In genomic region chr22:21917206-21917958, GRCh38 we compare ENCODE assay signal across 13 cellular contexts. TPM values are rescaled to one million over a fixed set of nuclear protein-coding genes. Genes with fewer than 3 reads are reported as not detected.
DNase-seq lines count a peak whose midpoint lies in the region; ATAC-seq and TF ChIP-seq lines count a peak whose summit lies in the region.
"Had no signal": no experiment of that assay in that cellular context is flagged by ENCODE, and none has a peak within 500 bp of the region (broad histone marks: within the 10 kb centered on the region; RNA-seq: fewer than 3 reads in every experiment).

No MANE protein-coding gene starts in this region.

- H3K36me3 ChIP-seq in stomach = peaks cover 0 to 30% (median 25%) of the 10 kb centered on the region in 4 donors

- H3K4me3 ChIP-seq in choroid plexus epithelial cell (ENCODE audit: low read depth, low read length) (no peak overlapping the region), stomach (no peak overlapping the region)
- H3K4me3 ChIP-seq: A549 had no signal

- no peak for TF ChIP-seq POLR2A in stomach (IDR thresholded peaks at IDR 0.05)

- ATAC-seq in HG02870 (IDR thresholded peaks at IDR 0.05; ENCODE audit: unreplicated experiment) = no peak
- ATAC-seq: A549 had no signal

- WGBS in stomach, 5 donors = 32 to 55% (median 45%) methylated on average over 9 to 17 of the region's 17 CpGs

- CTCF ChIA-PET in RWPE1 (lab: Yijun Ruan, JAX) = interaction anchor here (1.2 kb wide), 1 partner anchor 204 kb away, joined by 3 read pairs; no protein-coding TSS in a partner anchor

- no peak for TF ChIP-seq EP300 in stomach (IDR thresholded peaks at IDR 0.05)

- no peaks in the 10 kb centered on the region for H3K9me3 ChIP-seq in stomach
- H3K9me3 ChIP-seq: A549, Caco-2 had no signal

- TF ChIP-seq CTCF in choroid plexus epithelial cell (conservative IDR thresholded peaks at IDR 0.05; ENCODE audit: low read depth, low read length) = no peak
- no peak for TF ChIP-seq CTCF in stomach (IDR thresholded peaks at IDR 0.05)
- no peak for TF ChIP-seq CTCF in RWPE1 (conservative IDR thresholded peaks at IDR 0.05; ENCODE audit: low read depth)

- POLR2A ChIA-PET in RWPE1 (lab: Yijun Ruan, JAX; ENCODE audit: low non-redundant PET) = interaction anchor here (0.5 kb wide), 1 partner anchor 862 kb away, joined by 3 read pairs; no protein-coding TSS in a partner anchor

- peaks cover 0 to 12% (median 6%) of the 10 kb centered on the region in 4 donors for H3K4me1 ChIP-seq in stomach
- H3K4me1 ChIP-seq: A549, Caco-2 had no signal

- H3K27me3 ChIP-seq in stomach = no peaks in the 10 kb centered on the region

- H3K27ac ChIP-seq in stomach = no peak overlapping the region
- no peak overlapping the region for H3K27ac ChIP-seq in RWPE1
- H3K27ac ChIP-seq: A549 had no signal

- DNase-seq in NCI-H2196 (lab: John Stamatoyannopoulos, UW; ENCODE audit: unreplicated experiment) (peak; percentile 3), NCI-H2196 treated with DMSO at 0.1 percent for 48 hours (lab: John Stamatoyannopoulos, UW; ENCODE audit: unreplicated experiment) (no peak), choroid plexus epithelial cell (ENCODE audit: low read depth) (peak; percentile 43), left kidney (ENCODE audit: low read depth, low spot score) (peak; percentile 80), stomach (peak; percentile 55), RWPE1 (ENCODE audit: low spot score) (no peak), cerebellum (ENCODE audit: low spot score) (no peak)
- DNase-seq: activated T-cell treated with anti-CD3 and anti-CD28 coated beads, Interleukin-2, amount 50 U/mL, for 1 hour; Caco-2; NCI-H82; stimulated activated CD8-positive, alpha-beta memory T cell treated with anti-CD3 and anti-CD28 coated beads, Interleukin-4, amount 100 ng/mL, for 48 hours had no signal

- intact Hi-C loops in stomach (cut with DNase I; ENCODE audit: low total_unique reads) = no loop called here

RNA-seq across cellular contexts. Expression of gene PPM1F, which starts 35.3 kb away (rescaled TPM):
- total RNA-seq in stomach = 100 to 1,000 TPM in 1 of 5 donors, 10 to 100 TPM in 4; 12.6 to 285 (median 22.3) TPM
- 1 to 10 TPM; 6.7 to 9.9 (median 8.1) TPM for polyA plus RNA-seq in stomach
- 25.5 TPM for total RNA-seq in cerebellum

RNA-seq across cellular contexts. Expression of gene MAPK1, which starts 49.9 kb away (rescaled TPM):
- 10 to 100 TPM; 42.0 to 81.6 (median 56.5) TPM for total RNA-seq in stomach
- polyA plus RNA-seq in stomach = 10 to 100 TPM; 10.4 to 20.5 (median 17.5) TPM
- 59.7 TPM for total RNA-seq in cerebellum

Comparison
In these comparisons a context has a peak if more than half of its experiments do, and no peak if none do; other contexts are left out.
1. DNase-seq: peak in NCI-H2196 (single experiment), choroid plexus epithelial cell (single experiment), left kidney (single experiment) and stomach (single experiment); none in NCI-H2196 treated with DMSO at 0.1 percent for 48 hours (single experiment), RWPE1 (single experiment) and cerebellum (single experiment).